ENCODE assay signal across 1 cellular context in genomic region chr21:32569261-32570230, GRCh38.
TF ChIP-seq lines count a peak whose summit lies in the region.

No MANE protein-coding gene starts in this region.

TF ChIP-seq in K562, 482 proteins besides CTCF, POLR2A, EP300 and RAD21 (continued from another document and continues in another):
- TF ChIP-seq UBTF (IDR thresholded peaks at IDR 0.05; ENCODE audit: borderline replicate concordance in 1 of 2, low read depth in 2 of 2, low read length in 2 of 2), result peak; percentile 58 to 60; a peak in 1 of 4 replicates
- TF ChIP-seq FIP1L1 (IDR thresholded peaks at IDR 0.05; ENCODE audit: low read depth, low read length, poor library complexity, severe bottlenecking), result no peak
- TF ChIP-seq E2F1 (CRISPR knock-in tag; IDR thresholded peaks at IDR 0.05), result peak; percentile 80; the same call in 1 of the 2 replicates
- TF ChIP-seq USF2 (CRISPR knock-in tag; IDR thresholded peaks at IDR 0.05), result no peak; the same call in 1 of the 2 replicates
- no peak for TF ChIP-seq ZKSCAN1 (IDR thresholded peaks at IDR 0.05; ENCODE audit: low read depth, low read length)
- TF ChIP-seq HNRNPLL (IDR thresholded peaks at IDR 0.05; ENCODE audit: low read depth, low read length, poor library complexity, severe bottlenecking), result peak; percentile 26
- TF ChIP-seq E2F6 (IDR thresholded peaks at IDR 0.05; ENCODE audit: borderline replicate concordance in 1 of 2, extremely low read depth in 1 of 2, insufficient read depth in 1 of 2, insufficient read length in 1 of 2, low read depth in 1 of 2, low read length in 1 of 2, poor library complexity in 1 of 2, severe bottlenecking in 1 of 2), result peak; percentile 89 to 95
- TF ChIP-seq GATAD2A (IDR thresholded peaks at IDR 0.05), result no peak
- TF ChIP-seq, protein P1, sequence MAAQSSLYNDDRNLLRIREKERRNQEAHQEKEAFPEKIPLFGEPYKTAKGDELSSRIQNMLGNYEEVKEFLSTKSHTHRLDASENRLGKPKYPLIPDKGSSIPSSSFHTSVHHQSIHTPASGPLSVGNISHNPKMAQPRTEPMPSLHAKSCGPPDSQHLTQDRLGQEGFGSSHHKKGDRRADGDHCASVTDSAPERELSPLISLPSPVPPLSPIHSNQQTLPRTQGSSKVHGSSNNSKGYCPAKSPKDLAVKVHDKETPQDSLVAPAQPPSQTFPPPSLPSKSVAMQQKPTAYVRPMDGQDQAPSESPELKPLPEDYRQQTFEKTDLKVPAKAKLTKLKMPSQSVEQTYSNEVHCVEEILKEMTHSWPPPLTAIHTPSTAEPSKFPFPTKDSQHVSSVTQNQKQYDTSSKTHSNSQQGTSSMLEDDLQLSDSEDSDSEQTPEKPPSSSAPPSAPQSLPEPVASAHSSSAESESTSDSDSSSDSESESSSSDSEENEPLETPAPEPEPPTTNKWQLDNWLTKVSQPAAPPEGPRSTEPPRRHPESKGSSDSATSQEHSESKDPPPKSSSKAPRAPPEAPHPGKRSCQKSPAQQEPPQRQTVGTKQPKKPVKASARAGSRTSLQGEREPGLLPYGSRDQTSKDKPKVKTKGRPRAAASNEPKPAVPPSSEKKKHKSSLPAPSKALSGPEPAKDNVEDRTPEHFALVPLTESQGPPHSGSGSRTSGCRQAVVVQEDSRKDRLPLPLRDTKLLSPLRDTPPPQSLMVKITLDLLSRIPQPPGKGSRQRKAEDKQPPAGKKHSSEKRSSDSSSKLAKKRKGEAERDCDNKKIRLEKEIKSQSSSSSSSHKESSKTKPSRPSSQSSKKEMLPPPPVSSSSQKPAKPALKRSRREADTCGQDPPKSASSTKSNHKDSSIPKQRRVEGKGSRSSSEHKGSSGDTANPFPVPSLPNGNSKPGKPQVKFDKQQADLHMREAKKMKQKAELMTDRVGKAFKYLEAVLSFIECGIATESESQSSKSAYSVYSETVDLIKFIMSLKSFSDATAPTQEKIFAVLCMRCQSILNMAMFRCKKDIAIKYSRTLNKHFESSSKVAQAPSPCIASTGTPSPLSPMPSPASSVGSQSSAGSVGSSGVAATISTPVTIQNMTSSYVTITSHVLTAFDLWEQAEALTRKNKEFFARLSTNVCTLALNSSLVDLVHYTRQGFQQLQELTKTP (IDR thresholded peaks at IDR 0.05; ENCODE audit: low read depth in 1 of 2, partially characterized antibody in 2 of 2), result peak in 1 of 2 experiments; percentile 58
- TF ChIP-seq GTF2B (IDR thresholded peaks at IDR 0.05; ENCODE audit: extremely low read depth, insufficient read length), result no peak
- 0 out of 2 replicates have a peak, but pooled peaks have one; percentile 43 for TF ChIP-seq ZNF197 (CRISPR knock-in tag; IDR thresholded peaks at IDR 0.05; ENCODE audit: low read depth)
- peak; percentile 60 to 67 for TF ChIP-seq NRF1 (conservative IDR thresholded peaks at IDR 0.05 in 1 of 2, IDR thresholded peaks at IDR 0.05 in 1 of 2)
- 0 out of 2 replicates have a peak, but pooled peaks have one; percentile 34 for TF ChIP-seq ZEB2 (IDR thresholded peaks at IDR 0.05)
- no peak for TF ChIP-seq CREB1 (IDR thresholded peaks at IDR 0.05)
- 0 out of 2 replicates have a peak, but pooled peaks have one; percentile 19 for TF ChIP-seq CREB1 (CRISPR knock-in tag; IDR thresholded peaks at IDR 0.05)
- TF ChIP-seq ZNF431 (CRISPR knock-in tag; IDR thresholded peaks at IDR 0.05), result no peak
- TF ChIP-seq, protein P2, sequence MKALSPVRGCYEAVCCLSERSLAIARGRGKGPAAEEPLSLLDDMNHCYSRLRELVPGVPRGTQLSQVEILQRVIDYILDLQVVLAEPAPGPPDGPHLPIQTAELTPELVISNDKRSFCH (CRISPR knock-in tag; IDR thresholded peaks at IDR 0.05), result no peak
- TF ChIP-seq, protein P2 (tag; IDR thresholded peaks at IDR 0.05), result 0 out of 2 replicates have a peak, but pooled peaks have one; percentile 34
- TF ChIP-seq ELF4 (CRISPR knock-in tag; IDR thresholded peaks at IDR 0.05), result no peak
- TF ChIP-seq ZBTB17 (CRISPR knock-in tag; IDR thresholded peaks at IDR 0.05), result peak; percentile 75
- no peak for TF ChIP-seq SIRT6 (IDR thresholded peaks at IDR 0.05; ENCODE audit: low read depth, low read length)
- TF ChIP-seq, protein P3, sequence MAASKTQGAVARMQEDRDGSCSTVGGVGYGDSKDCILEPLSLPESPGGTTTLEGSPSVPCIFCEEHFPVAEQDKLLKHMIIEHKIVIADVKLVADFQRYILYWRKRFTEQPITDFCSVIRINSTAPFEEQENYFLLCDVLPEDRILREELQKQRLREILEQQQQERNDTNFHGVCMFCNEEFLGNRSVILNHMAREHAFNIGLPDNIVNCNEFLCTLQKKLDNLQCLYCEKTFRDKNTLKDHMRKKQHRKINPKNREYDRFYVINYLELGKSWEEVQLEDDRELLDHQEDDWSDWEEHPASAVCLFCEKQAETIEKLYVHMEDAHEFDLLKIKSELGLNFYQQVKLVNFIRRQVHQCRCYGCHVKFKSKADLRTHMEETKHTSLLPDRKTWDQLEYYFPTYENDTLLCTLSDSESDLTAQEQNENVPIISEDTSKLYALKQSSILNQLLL (CRISPR knock-in tag; IDR thresholded peaks at IDR 0.05; ENCODE audit: borderline replicate concordance), result no peak
- no peak for TF ChIP-seq ZNF354B (CRISPR knock-in tag; IDR thresholded peaks at IDR 0.05)
- 0 out of 2 replicates have a peak, but pooled peaks have one; percentile 24 for TF ChIP-seq CEBPG (CRISPR knock-in tag; IDR thresholded peaks at IDR 0.05)
- no peak for TF ChIP-seq CEBPG (tag; conservative IDR thresholded peaks at IDR 0.05 in 1 of 2, IDR thresholded peaks at IDR 0.05 in 1 of 2)
- TF ChIP-seq, protein P4, sequence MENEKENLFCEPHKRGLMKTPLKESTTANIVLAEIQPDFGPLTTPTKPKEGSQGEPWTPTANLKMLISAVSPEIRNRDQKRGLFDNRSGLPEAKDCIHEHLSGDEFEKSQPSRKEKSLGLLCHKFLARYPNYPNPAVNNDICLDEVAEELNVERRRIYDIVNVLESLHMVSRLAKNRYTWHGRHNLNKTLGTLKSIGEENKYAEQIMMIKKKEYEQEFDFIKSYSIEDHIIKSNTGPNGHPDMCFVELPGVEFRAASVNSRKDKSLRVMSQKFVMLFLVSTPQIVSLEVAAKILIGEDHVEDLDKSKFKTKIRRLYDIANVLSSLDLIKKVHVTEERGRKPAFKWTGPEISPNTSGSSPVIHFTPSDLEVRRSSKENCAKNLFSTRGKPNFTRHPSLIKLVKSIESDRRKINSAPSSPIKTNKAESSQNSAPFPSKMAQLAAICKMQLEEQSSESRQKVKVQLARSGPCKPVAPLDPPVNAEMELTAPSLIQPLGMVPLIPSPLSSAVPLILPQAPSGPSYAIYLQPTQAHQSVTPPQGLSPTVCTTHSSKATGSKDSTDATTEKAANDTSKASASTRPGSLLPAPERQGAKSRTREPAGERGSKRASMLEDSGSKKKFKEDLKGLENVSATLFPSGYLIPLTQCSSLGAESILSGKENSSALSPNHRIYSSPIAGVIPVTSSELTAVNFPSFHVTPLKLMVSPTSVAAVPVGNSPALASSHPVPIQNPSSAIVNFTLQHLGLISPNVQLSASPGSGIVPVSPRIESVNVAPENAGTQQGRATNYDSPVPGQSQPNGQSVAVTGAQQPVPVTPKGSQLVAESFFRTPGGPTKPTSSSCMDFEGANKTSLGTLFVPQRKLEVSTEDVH (IDR thresholded peaks at IDR 0.05; ENCODE audit: low read depth, partially characterized antibody), result peak; percentile 71
- TF ChIP-seq SPI1 (IDR thresholded peaks at IDR 0.05; ENCODE audit: borderline replicate concordance, low read depth, low read length), result peak; percentile 93
- peak; percentile 74 for TF ChIP-seq HMGN3 (IDR thresholded peaks at IDR 0.05; ENCODE audit: borderline replicate concordance, extremely low read depth, insufficient read length, low read depth, low read length)
